27 cellular contexts compared by ENCODE assay signal in the genomic region with DNA sequence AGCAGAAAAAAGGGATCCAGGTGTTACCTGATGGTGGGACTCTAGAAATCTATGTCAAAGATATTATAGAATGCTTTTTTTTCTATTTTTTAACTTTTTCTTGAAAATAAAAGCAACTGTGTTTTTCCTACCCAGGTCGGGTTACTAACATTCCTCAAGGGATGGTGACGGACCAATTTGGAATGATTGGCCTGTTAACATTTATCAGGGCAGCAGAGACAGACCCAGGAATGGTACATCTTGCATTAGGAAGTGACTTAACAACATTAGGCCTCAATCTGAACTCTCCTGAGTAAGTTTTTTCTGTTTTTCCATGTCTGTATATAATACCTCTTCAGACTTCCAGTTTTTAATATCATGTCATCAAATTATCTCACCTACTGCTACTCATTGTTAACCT.
"Had no signal": no experiment of that assay in that cellular context is flagged by ENCODE, and none has a peak within 500 bp of the region (broad histone marks: within the 10 kb centered on the region; RNA-seq: fewer than 3 reads in every experiment).

No MANE protein-coding gene starts in this region.

- H3K27ac Mint-ChIP-seq: activated CD4-positive, alpha-beta T cell treated with anti-CD3 and anti-CD28 coated beads, Interleukin-2, amount 10 ng/mL, durations not matched to agents 24 days and 14 days; activated T-cell treated with anti-CD3 and anti-CD28 coated beads, Interleukin-2, amount 50 U/mL, for 72 hours; stimulated activated naive CD8-positive, alpha-beta T cell treated with anti-CD3 and anti-CD28 coated beads, Interleukin-15, amount 100 ng/mL, for 72 hours had no signal

- H3K27me3 Mint-ChIP-seq: activated CD4-positive, alpha-beta T cell treated with anti-CD3 and anti-CD28 coated beads, Interleukin-2, amount 10 ng/mL, durations not matched to agents 24 days and 14 days; memory B cell; naive thymus-derived CD8-positive, alpha-beta T cell; stimulated activated naive CD8-positive, alpha-beta T cell treated with anti-CD3 and anti-CD28 coated beads, Interleukin-15, amount 100 ng/mL, for 72 hours had no signal

- H3K9me3 Mint-ChIP-seq: activated CD4-positive, alpha-beta T cell treated with anti-CD3 and anti-CD28 coated beads, Interleukin-2, amount 10 ng/mL, durations not matched to agents 24 days and 14 days; activated naive CD4-positive, alpha-beta T cell treated with anti-CD3 and anti-CD28 coated beads, Interleukin-2, amount 50 U/mL, for 72 hours; activated T-cell treated with anti-CD3 and anti-CD28 coated beads, Interleukin-2, amount 50 U/mL, for 72 hours; memory B cell; naive thymus-derived CD8-positive, alpha-beta T cell; stimulated activated naive CD8-positive, alpha-beta T cell treated with anti-CD3 and anti-CD28 coated beads, Interleukin-15, amount 100 ng/mL, for 72 hours had no signal

- H3K27ac ChIP-seq: body of pancreas, coronary artery, gastrocnemius medialis, left ventricle myocardium inferior, ovary, psoas muscle, SK-N-MC, testis, upper lobe of left lung had no signal

- DNase-seq: activated CD4-positive, alpha-beta T cell treated with anti-CD3 and anti-CD28 coated beads, Interleukin-2, amount 10 ng/mL, durations not matched to agents 24 days and 14 days; activated CD8-positive, alpha-beta memory T cell treated with anti-CD3 and anti-CD28 coated beads, Interleukin-2, amount 50 U/mL, for 48 hours; activated gamma-delta T cell; activated T-cell treated with anti-CD3 and anti-CD28 coated beads, Interleukin-2, amount 50 U/mL, for 72 hours; amniotic stem cell; body of pancreas; central memory CD4-positive, alpha-beta T cell; erythroblast; gastrocnemius medialis; head of caudate nucleus; left ventricle myocardium inferior; naive thymus-derived CD8-positive, alpha-beta T cell; ovary; psoas muscle; right cardiac atrium; small intestine; stimulated activated CD4-positive, alpha-beta T cell treated with anti-CD3 and anti-CD28 coated beads, Interleukin-15, amount 100 ng/mL, for 24 hours; stimulated activated CD4-positive, alpha-beta T cell treated with anti-CD3 and anti-CD28 coated beads, Interleukin-4, amount 100 ng/mL, for 1 hour; stimulated activated naive CD8-positive, alpha-beta T cell treated with anti-CD3 and anti-CD28 coated beads, Interleukin-15, amount 100 ng/mL, for 72 hours; T-helper 9 cell; testis; upper lobe of left lung had no signal

- H3K4me3 ChIP-seq: body of pancreas, coronary artery, gastrocnemius medialis, left ventricle myocardium inferior, ovary, psoas muscle, SK-N-MC, testis, upper lobe of left lung had no signal

- H3K27me3 ChIP-seq: body of pancreas, gastrocnemius medialis, ovary, testis, upper lobe of left lung had no signal

- H3K4me1 Mint-ChIP-seq: activated CD4-positive, alpha-beta T cell treated with anti-CD3 and anti-CD28 coated beads, Interleukin-2, amount 10 ng/mL, durations not matched to agents 24 days and 14 days; stimulated activated naive CD8-positive, alpha-beta T cell treated with anti-CD3 and anti-CD28 coated beads, Interleukin-15, amount 100 ng/mL, for 72 hours had no signal

- H3K4me1 ChIP-seq: body of pancreas, gastrocnemius medialis, left ventricle myocardium inferior, psoas muscle, testis, upper lobe of left lung had no signal

- H3K36me3 ChIP-seq: ovary had no signal

- H3K9me3 ChIP-seq: body of pancreas, gastrocnemius medialis, left ventricle myocardium inferior, ovary, psoas muscle, testis, upper lobe of left lung had no signal

- FAIRE-seq: endometrium had no signal

- ATAC-seq: activated naive CD4-positive, alpha-beta T cell treated with anti-CD3 and anti-CD28 coated beads, Interleukin-2, amount 50 U/mL, for 72 hours; activated T-cell treated with anti-CD3 and anti-CD28 coated beads, Interleukin-2, amount 50 U/mL, for 72 hours; body of pancreas; gastrocnemius medialis; naive thymus-derived CD8-positive, alpha-beta T cell; psoas muscle; right cardiac atrium; stimulated activated naive CD8-positive, alpha-beta T cell treated with anti-CD3 and anti-CD28 coated beads, Interleukin-15, amount 100 ng/mL, for 72 hours had no signal

- H3K4me3 Mint-ChIP-seq: activated CD4-positive, alpha-beta T cell treated with anti-CD3 and anti-CD28 coated beads, Interleukin-2, amount 10 ng/mL, durations not matched to agents 24 days and 14 days; activated T-cell treated with anti-CD3 and anti-CD28 coated beads, Interleukin-2, amount 50 U/mL, for 72 hours; memory B cell; naive thymus-derived CD8-positive, alpha-beta T cell; stimulated activated naive CD8-positive, alpha-beta T cell treated with anti-CD3 and anti-CD28 coated beads, Interleukin-15, amount 100 ng/mL, for 72 hours had no signal
